Comparison of ENCODE assay signal across 12 cellular contexts in genomic region chr9:94827584-94828304, GRCh38.
DNase-seq lines count a peak whose midpoint lies in the region; ATAC-seq and TF ChIP-seq lines count a peak whose summit lies in the region.
"Had no signal": no experiment of that assay in that cellular context is flagged by ENCODE, and none has a peak within 500 bp of the region (broad histone marks: within the 10 kb centered on the region; RNA-seq: fewer than 3 reads in every experiment).

No MANE protein-coding gene starts in this region.

- peak overlapping the region; percentile 37 for H2AFZ ChIP-seq in osteoblast (ENCODE audit: low read length)

- DNase-seq in SK-MEL-5 (ENCODE audit: low read depth, low spot score) (peak; percentile 19), fibroblast of villous mesenchyme (ENCODE audit: low read depth) (peak; percentile 98), osteoblast (ENCODE audit: insufficient read length, low spot score, missing footprints) (no peak), aorta (no peak), activated gamma-delta T cell (lab: John Stamatoyannopoulos, UW) (no peak)
- no peak for DNase-seq in effector memory CD4-positive, alpha-beta T cell
- DNase-seq: activated CD4-positive, alpha-beta T cell treated with anti-CD3 and anti-CD28 coated beads for 4 hours; amniotic stem cell; natural killer cell; NCI-H2029 treated with DMSO at 0.1 percent for 48 hours had no signal

- H3K36me3 ChIP-seq in osteoblast (ENCODE audit: insufficient read depth, low read length) (no peaks in the 10 kb centered on the region), aorta (ENCODE audit: control insufficient read depth in 1 of 2, insufficient read depth in 2 of 2, low read length in 1 of 2) (no peaks in the 10 kb centered on the region)
- no peaks in the 10 kb centered on the region for H3K36me3 ChIP-seq in effector memory CD4-positive, alpha-beta T cell (ENCODE audit: control insufficient read depth, insufficient read depth, low read length)

- intact Hi-C loops in aorta (cut with DNase I) = no loop called here

- WGBS in aorta, 2 donors = 28 to 30% methylated on average over 8 of the region's 8 CpGs

- H3K27ac ChIP-seq in osteoblast (ENCODE audit: low read depth, low read length) (peak overlapping the region; percentile 68), aorta (ENCODE audit: low read depth in 1 of 2, low read length in 2 of 2) (peak overlapping the region; percentile 77 to 88)
- H3K27ac ChIP-seq in effector memory CD4-positive, alpha-beta T cell (ENCODE audit: insufficient read depth, low read length, poor library complexity, severe bottlenecking) = no peak overlapping the region
- H3K27ac ChIP-seq: HL-60 had no signal

- H3K4me3 ChIP-seq in fibroblast of villous mesenchyme (ENCODE audit: low read depth, low read length) (no peak overlapping the region), osteoblast (ENCODE audit: insufficient read depth, low read length) (no peak overlapping the region), aorta (ENCODE audit: low read length in 2 of 2) (no peak overlapping the region)
- H3K4me3 ChIP-seq in effector memory CD4-positive, alpha-beta T cell (ENCODE audit: insufficient read depth, low read depth, low read length, poor library complexity, severe bottlenecking) = no peak overlapping the region

- H3K27me3 ChIP-seq in osteoblast (ENCODE audit: insufficient read depth, low read length) (no peaks in the 10 kb centered on the region), aorta (ENCODE audit: control insufficient read depth in 1 of 2, insufficient read depth in 2 of 2, low read length in 1 of 2) (no peaks in the 10 kb centered on the region)
- H3K27me3 ChIP-seq in effector memory CD4-positive, alpha-beta T cell (replicated peaks; ENCODE audit: control insufficient read depth, insufficient read depth, low read length, poor library complexity, severe bottlenecking) = no peaks in the 10 kb centered on the region

- H3K4me1 ChIP-seq in osteoblast (ENCODE audit: insufficient read depth, low read length) (peaks cover 26% of the 10 kb centered on the region), aorta (ENCODE audit: control insufficient read depth in 1 of 2, insufficient read depth in 2 of 2, low read length in 2 of 2) (peaks cover 4 to 7% of the 10 kb centered on the region in 2 donors)
- no peaks in the 10 kb centered on the region for H3K4me1 ChIP-seq in effector memory CD4-positive, alpha-beta T cell (ENCODE audit: control insufficient read depth, insufficient read depth, low read length, poor library complexity, severe bottlenecking)

- peak overlapping the region; percentile 55 for H3K4me2 ChIP-seq in osteoblast (ENCODE audit: insufficient read depth, low read length)

- ATAC-seq in aorta (ENCODE audit: low FRiP score) (peak; percentile 59), GM19023 (IDR thresholded peaks at IDR 0.05; ENCODE audit: unreplicated experiment) (no peak)
- ATAC-seq: natural killer cell had no signal

- TF ChIP-seq CTCF in fibroblast of villous mesenchyme (IDR thresholded peaks at IDR 0.05; ENCODE audit: insufficient read depth, low read depth, low read length) (no peak), osteoblast (IDR thresholded peaks at IDR 0.05; ENCODE audit: extremely low read depth, low read depth, low read length) (no peak)

- H3K79me2 ChIP-seq in osteoblast (ENCODE audit: insufficient read depth, low read length) = no peaks in the 10 kb centered on the region

- in situ Hi-C loops in SK-MEL-5 (cut with HindIII; ENCODE audit: low pct_unique_long_range_greater_than_20kb, low sequenced_read_pairs) = no loop called here

- H3K9me3 ChIP-seq in osteoblast (ENCODE audit: low read depth, low read length) (no peaks in the 10 kb centered on the region), aorta (ENCODE audit: control insufficient read depth, low read length) (no peaks in the 10 kb centered on the region)
- H3K9me3 ChIP-seq in effector memory CD4-positive, alpha-beta T cell (ENCODE audit: control insufficient read depth, low read length) = no peaks in the 10 kb centered on the region

- H4K20me1 ChIP-seq in osteoblast (ENCODE audit: insufficient read depth, low read length) = no peaks in the 10 kb centered on the region

Comparison
In these comparisons a context has a peak if more than half of its experiments do, and no peak if none do; other contexts are left out.
1. DNase-seq: peak in SK-MEL-5 (single experiment) and fibroblast of villous mesenchyme (single experiment); none in osteoblast (single experiment), aorta (0 of 2), activated gamma-delta T cell (single experiment) and effector memory CD4-positive, alpha-beta T cell (0 of 3).